11 cellular contexts compared by ENCODE assay signal in the genomic region with DNA sequence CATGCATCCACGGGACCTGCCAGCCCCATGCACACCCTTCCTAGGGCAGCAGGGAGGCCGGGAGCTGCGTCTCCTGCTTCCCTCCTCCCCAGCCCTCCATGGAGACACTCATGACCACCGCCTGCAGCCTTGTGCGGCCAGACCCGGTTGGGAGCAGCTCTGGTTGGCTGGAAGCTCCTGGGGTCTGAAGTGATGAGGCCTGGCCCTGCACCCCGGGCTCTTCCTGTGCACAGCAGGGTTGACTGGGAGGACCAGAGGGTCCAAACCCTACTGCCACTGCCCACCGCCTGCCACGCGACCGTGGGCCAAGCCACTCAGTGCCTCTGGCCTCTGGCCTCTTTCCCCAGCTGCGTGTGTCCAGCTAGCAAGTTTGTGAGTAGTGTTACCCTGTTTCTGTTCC.
"Had no signal": no experiment of that assay in that cellular context is flagged by ENCODE, and none has a peak within 500 bp of the region (broad histone marks: within the 10 kb centered on the region; RNA-seq: fewer than 3 reads in every experiment).

No MANE protein-coding gene starts in this region.

- H3K27me3 ChIP-seq: tibial nerve had no signal

- H3K4me1 ChIP-seq: breast epithelium, tibial nerve had no signal

- DNase-seq: activated T-cell treated with anti-CD3 and anti-CD28 coated beads, Interleukin-2, amount 50 U/mL, for 4 hours; anterior cingulate cortex; hypothalamus; left colon; nephron progenitor cell; SW 1271 had no signal

- ATAC-seq: activated CD4-positive, CD25-positive, alpha-beta regulatory T cell treated with anti-CD3 and anti-CD28 coated beads, Interleukin-2, amount 50 U/mL, for 24 hours; activated T-cell treated with anti-CD3 and anti-CD28 coated beads, Interleukin-2, amount 50 U/mL, for 4 hours; left colon had no signal

- H3K9me3 ChIP-seq: breast epithelium, esophagus muscularis mucosa, tibial nerve had no signal

- H3K27ac ChIP-seq: breast epithelium, dorsolateral prefrontal cortex, esophagus muscularis mucosa, tibial nerve had no signal

- H3K36me3 ChIP-seq: breast epithelium, esophagus muscularis mucosa had no signal

- H3K4me3 ChIP-seq: breast epithelium, dorsolateral prefrontal cortex, esophagus muscularis mucosa, tibial nerve had no signal
